ENCODE assay signal across 17 cellular contexts in genomic region chr14:68986926-68987652, GRCh38. TPM values are rescaled to one million over a fixed set of nuclear protein-coding genes. Genes with fewer than 3 reads are reported as not detected.
DNase-seq lines count a peak whose midpoint lies in the region; ATAC-seq and TF ChIP-seq lines count a peak whose summit lies in the region.
"Had no signal": no experiment of that assay in that cellular context is flagged by ENCODE, and none has a peak within 500 bp of the region (broad histone marks: within the 10 kb centered on the region; RNA-seq: fewer than 3 reads in every experiment).

No MANE protein-coding gene starts in this region.

- no peaks in the 10 kb centered on the region for H3K36me3 ChIP-seq in MM.1S (replicated peaks; ENCODE audit: insufficient read depth, low read length)
- H3K36me3 ChIP-seq: cardiac muscle cell, upper lobe of right lung had no signal

- H3K9me2 ChIP-seq in MM.1S (replicated peaks; ENCODE audit: insufficient read depth, low read length): no peaks in the 10 kb centered on the region

- H3K4me3 Mint-ChIP-seq in activated CD4-positive, alpha-beta memory T cell treated with anti-CD3 and anti-CD28 coated beads for 36 hours: no peak overlapping the region
- H3K4me3 Mint-ChIP-seq in activated CD4-positive, alpha-beta memory T cell treated with anti-CD3 and anti-CD28 coated beads, Interleukin-2, amount 10 ng/mL, durations not matched to agents 7 days and 5 days: no peak overlapping the region
- H3K4me3 Mint-ChIP-seq: activated B cell treated with CpG ODN at 0.5 μM for 24 hours; stimulated activated naive B cell treated with anti-CD40 and anti-IgM and Interleukin-4, amounts not matched to agents 10 μg/mL and 1 μg/mL and 100 μg/mL, for 72 hours; T-helper 1 cell treated with Interleukin-12 subunit alpha and Interleukin-12 subunit beta and Interleukin-4 antibody, amounts not matched to agents 30 μg/mL and 1 μg/mL, for 36 hours had no signal

- no peaks in the 10 kb centered on the region for H3K9me3 Mint-ChIP-seq in activated CD4-positive, alpha-beta memory T cell treated with anti-CD3 and anti-CD28 coated beads for 36 hours
- no peaks in the 10 kb centered on the region for H3K9me3 Mint-ChIP-seq in activated CD4-positive, alpha-beta memory T cell treated with anti-CD3 and anti-CD28 coated beads, Interleukin-2, amount 10 ng/mL, durations not matched to agents 7 days and 5 days
- H3K9me3 Mint-ChIP-seq: activated B cell treated with CpG ODN at 0.5 μM for 24 hours; stimulated activated naive B cell treated with anti-CD40 and anti-IgM and Interleukin-4, amounts not matched to agents 10 μg/mL and 1 μg/mL and 100 μg/mL, for 72 hours; T-helper 1 cell treated with Interleukin-12 subunit alpha and Interleukin-12 subunit beta and Interleukin-4 antibody, amounts not matched to agents 30 μg/mL and 1 μg/mL, for 36 hours had no signal

- H3K9ac ChIP-seq in MM.1S (ENCODE audit: low read length): no peak overlapping the region

- H3K27me3 Mint-ChIP-seq in activated CD4-positive, alpha-beta memory T cell treated with anti-CD3 and anti-CD28 coated beads for 36 hours: no peaks in the 10 kb centered on the region
- H3K27me3 Mint-ChIP-seq in activated CD4-positive, alpha-beta memory T cell treated with anti-CD3 and anti-CD28 coated beads, Interleukin-2, amount 10 ng/mL, durations not matched to agents 7 days and 5 days: peaks cover 21% of the 10 kb centered on the region

- TF ChIP-seq CTCF in MM.1S (IDR thresholded peaks at IDR 0.05; ENCODE audit: low read length): no peak

- H3K9me3 ChIP-seq in MM.1S (replicated peaks; ENCODE audit: insufficient read depth, low read length): no peaks in the 10 kb centered on the region
- H3K9me3 ChIP-seq: upper lobe of right lung had no signal

- intact Hi-C loops in activated CD4-positive, alpha-beta memory T cell treated with anti-CD3 and anti-CD28 coated beads for 36 hours (cut with micrococcal nuclease): no loop called here

- H3K4me3 ChIP-seq in MM.1S (ENCODE audit: low read length): no peak overlapping the region
- H3K4me3 ChIP-seq: cardiac muscle cell, upper lobe of right lung had no signal

- H3F3A ChIP-seq in MM.1S (ENCODE audit: insufficient read depth, low read length): no peaks in the 10 kb centered on the region

- H3K79me2 ChIP-seq in MM.1S (ENCODE audit: low read length): no peaks in the 10 kb centered on the region

- H3K27me3 ChIP-seq in MM.1S (replicated peaks; ENCODE audit: insufficient read depth, low read length): no peaks in the 10 kb centered on the region
- H3K27me3 ChIP-seq: cardiac muscle cell, upper lobe of right lung had no signal

- peak; percentile 60 for DNase-seq in activated CD4-positive, alpha-beta memory T cell treated with anti-CD3 and anti-CD28 coated beads for 36 hours
- DNase-seq in activated CD4-positive, alpha-beta memory T cell treated with anti-CD3 and anti-CD28 coated beads, Interleukin-2, amount 10 ng/mL, durations not matched to agents 7 days and 5 days: no peak
- peak; percentile 15 for DNase-seq in EL
- peak; percentile 71 for DNase-seq in RKO (ENCODE audit: low spot score)
- DNase-seq in myocyte (ENCODE audit: low read depth): peak; percentile 44
- no peak for DNase-seq in globus pallidus (ENCODE audit: low spot score)
- DNase-seq in MM.1S: no peak
- DNase-seq: activated B cell treated with CpG ODN at 0.5 μM for 24 hours; dermis blood vessel endothelial cell; foreskin melanocyte; stimulated activated naive B cell treated with anti-CD40 and anti-IgM and Interleukin-4, amounts not matched to agents 10 μg/mL and 1 μg/mL and 100 μg/mL, for 72 hours; upper lobe of right lung had no signal

- POLR2A ChIA-PET in activated CD4-positive, alpha-beta memory T cell treated with anti-CD3 and anti-CD28 coated beads for 36 hours (lab: Charles Lee): no interaction called here
- POLR2A ChIA-PET in activated CD4-positive, alpha-beta memory T cell treated with anti-CD3 and anti-CD28 coated beads, Interleukin-2, amount 10 ng/mL, durations not matched to agents 7 days and 5 days (lab: Charles Lee): interaction anchor here (1.1 to 1.3 kb wide), 2 partner anchors 9 kb away, joined by 3 to 5 read pairs; no protein-coding TSS in a partner anchor

- H4K20me1 ChIP-seq in MM.1S (ENCODE audit: insufficient read depth, low read length): no peaks in the 10 kb centered on the region

- H3K4me2 ChIP-seq in MM.1S (ENCODE audit: low read depth, low read length): no peak overlapping the region

- no peak for ATAC-seq in HG02798 (IDR thresholded peaks at IDR 0.05; ENCODE audit: poor library complexity, unreplicated experiment)
- ATAC-seq: Right ventricle myocardium inferior; stimulated activated naive B cell treated with anti-CD40 and anti-IgM and Interleukin-4, amounts not matched to agents 10 μg/mL and 1 μg/mL and 100 μg/mL, for 72 hours had no signal

- H2AFZ ChIP-seq in MM.1S (ENCODE audit: low read length): no peak overlapping the region

- CTCF ChIA-PET in activated CD4-positive, alpha-beta memory T cell treated with anti-CD3 and anti-CD28 coated beads for 36 hours (lab: Charles Lee): interaction anchor here (0.7 to 1.3 kb wide), 2 partner anchors 18 to 162 kb away, joined by 3 to 5 read pairs; no protein-coding TSS in a partner anchor
- CTCF ChIA-PET in activated CD4-positive, alpha-beta memory T cell treated with anti-CD3 and anti-CD28 coated beads, Interleukin-2, amount 10 ng/mL, durations not matched to agents 7 days and 5 days (lab: Charles Lee): interaction anchor here (0.9 kb wide), 1 partner anchor 74 kb away, joined by 3 read pairs; no protein-coding TSS in a partner anchor

- H3K4me1 ChIP-seq in MM.1S (ENCODE audit: low read length): no peaks in the 10 kb centered on the region
- H3K4me1 ChIP-seq: upper lobe of right lung had no signal

- H3K4me1 Mint-ChIP-seq in activated CD4-positive, alpha-beta memory T cell treated with anti-CD3 and anti-CD28 coated beads for 36 hours (ENCODE audit: low read depth): peaks cover 11% of the 10 kb centered on the region
- peaks cover 10% of the 10 kb centered on the region for H3K4me1 Mint-ChIP-seq in activated CD4-positive, alpha-beta memory T cell treated with anti-CD3 and anti-CD28 coated beads, Interleukin-2, amount 10 ng/mL, durations not matched to agents 7 days and 5 days
- H3K4me1 Mint-ChIP-seq: activated B cell treated with CpG ODN at 0.5 μM for 24 hours; stimulated activated naive B cell treated with anti-CD40 and anti-IgM and Interleukin-4, amounts not matched to agents 10 μg/mL and 1 μg/mL and 100 μg/mL, for 72 hours had no signal

- no peak overlapping the region for H3K27ac ChIP-seq in MM.1S (ENCODE audit: low read length)
- H3K27ac ChIP-seq: cardiac muscle cell, epithelial cell of prostate, upper lobe of right lung had no signal

- peak overlapping the region; percentile 28 for H3K27ac Mint-ChIP-seq in activated CD4-positive, alpha-beta memory T cell treated with anti-CD3 and anti-CD28 coated beads for 36 hours
- H3K27ac Mint-ChIP-seq in activated CD4-positive, alpha-beta memory T cell treated with anti-CD3 and anti-CD28 coated beads, Interleukin-2, amount 10 ng/mL, durations not matched to agents 7 days and 5 days: no peak overlapping the region
- H3K27ac Mint-ChIP-seq: activated B cell treated with CpG ODN at 0.5 μM for 24 hours; stimulated activated naive B cell treated with anti-CD40 and anti-IgM and Interleukin-4, amounts not matched to agents 10 μg/mL and 1 μg/mL and 100 μg/mL, for 72 hours; T-helper 1 cell treated with Interleukin-12 subunit alpha and Interleukin-12 subunit beta and Interleukin-4 antibody, amounts not matched to agents 30 μg/mL and 1 μg/mL, for 36 hours had no signal

- H3K36me3 Mint-ChIP-seq in activated CD4-positive, alpha-beta memory T cell treated with anti-CD3 and anti-CD28 coated beads for 36 hours: no peaks in the 10 kb centered on the region
- no peaks in the 10 kb centered on the region for H3K36me3 Mint-ChIP-seq in activated CD4-positive, alpha-beta memory T cell treated with anti-CD3 and anti-CD28 coated beads, Interleukin-2, amount 10 ng/mL, durations not matched to agents 7 days and 5 days (ENCODE audit: low read depth)
- H3K36me3 Mint-ChIP-seq: stimulated activated naive B cell treated with anti-CD40 and anti-IgM and Interleukin-4, amounts not matched to agents 10 μg/mL and 1 μg/mL and 100 μg/mL, for 72 hours had no signal

RNA-seq across cellular contexts. Expression of gene ACTN1, which starts 8.0 kb away (rescaled TPM):
- 10 to 100 TPM; 70.6 to 72.2 TPM for total RNA-seq in activated CD4-positive, alpha-beta memory T cell treated with anti-CD3 and anti-CD28 coated beads for 36 hours
- total RNA-seq in activated CD4-positive, alpha-beta memory T cell treated with anti-CD3 and anti-CD28 coated beads, Interleukin-2, amount 10 ng/mL, durations not matched to agents 7 days and 5 days: 10 to 100 TPM; 34.7 to 37.1 TPM
- total RNA-seq in myocyte: 171 and 188 TPM in 2 replicates
- polyA plus RNA-seq in myocyte (2012): 773 TPM

Comparison
In these comparisons a context has a peak if more than half of its experiments do, and no peak if none do; other contexts are left out.
1. DNase-seq: peak in activated CD4-positive, alpha-beta memory T cell treated with anti-CD3 and anti-CD28 coated beads for 36 hours (single experiment), EL (single experiment), RKO (single experiment) and myocyte (single experiment); none in activated CD4-positive, alpha-beta memory T cell treated with anti-CD3 and anti-CD28 coated beads, Interleukin-2, amount 10 ng/mL, durations not matched to agents 7 days and 5 days (single experiment), globus pallidus (single experiment) and MM.1S (single experiment).